Comparison of ENCODE assay signal across 8 cellular contexts in genomic region chr19:58054792-58055482, GRCh38. TPM values are rescaled to one million over a fixed set of nuclear protein-coding genes. Genes with fewer than 3 reads are reported as not detected.
DNase-seq lines count a peak whose midpoint lies in the region; ATAC-seq and TF ChIP-seq lines count a peak whose summit lies in the region.

No MANE protein-coding gene starts in this region.

- peaks cover 32% of the 10 kb centered on the region for H3K9me3 ChIP-seq in NT2/D1 (ENCODE audit: insufficient read depth, low read length)
- peaks cover 71% of the 10 kb centered on the region for H3K9me3 ChIP-seq in CD4-positive, alpha-beta T cell (ENCODE audit: control insufficient read depth, low read length)

- H3K27ac ChIP-seq in CD4-positive, alpha-beta T cell (ENCODE audit: low read depth, low read length) = no peak overlapping the region

- POLR2A ChIA-PET in BJ (lab: Charles Lee) = no interaction called here
- POLR2A ChIA-PET in CD4-positive, alpha-beta T cell (lab: Charles Lee) = no interaction called here

- H3K4me3 ChIP-seq in BJ (ENCODE audit: low read depth, low read length) (peak overlapping the region; percentile 15), NT2/D1 (ENCODE audit: insufficient read length, low read depth) (peak overlapping the region; percentile 33)

- no peak for ATAC-seq in CD4-positive, alpha-beta T cell (ENCODE audit: poor library complexity)
- no peak for ATAC-seq in GM21576 (IDR thresholded peaks at IDR 0.05; ENCODE audit: unreplicated experiment)

- H3K9ac ChIP-seq in NT2/D1 (ENCODE audit: insufficient read length, low read depth) = peak overlapping the region; percentile 70

- H3K4me1 ChIP-seq in NT2/D1 (ENCODE audit: insufficient read depth, insufficient read length) = peaks cover 7% of the 10 kb centered on the region

- peaks cover 11% of the 10 kb centered on the region for H3K9me3 Mint-ChIP-seq in CD4-positive, alpha-beta T cell

- peak; percentile 15; the same call in 1 of the 2 replicates for TF ChIP-seq CTCF in BJ (IDR thresholded peaks at IDR 0.05; ENCODE audit: insufficient read depth, low read depth, low read length)
- TF ChIP-seq CTCF in CD4-positive, alpha-beta T cell (IDR thresholded peaks at IDR 0.05) = no peak

- no peaks in the 10 kb centered on the region for H3K27me3 ChIP-seq in BJ (ENCODE audit: control insufficient read depth, insufficient read depth, low read length)
- H3K27me3 ChIP-seq in NT2/D1 (ENCODE audit: insufficient read depth, insufficient read length) = no peaks in the 10 kb centered on the region
- no peaks in the 10 kb centered on the region for H3K27me3 ChIP-seq in CD4-positive, alpha-beta T cell (ENCODE audit: control insufficient read depth, insufficient read depth, low read length)

- H3K27me3 Mint-ChIP-seq in CD4-positive, alpha-beta T cell = peaks cover 26% of the 10 kb centered on the region

- no peak overlapping the region for H3K27ac Mint-ChIP-seq in CD4-positive, alpha-beta T cell

- H3K4me3 Mint-ChIP-seq in CD4-positive, alpha-beta T cell = no peak overlapping the region

- peaks cover 45% of the 10 kb centered on the region for H3K36me3 Mint-ChIP-seq in CD4-positive, alpha-beta T cell (ENCODE audit: low read depth)

- H3K4me1 Mint-ChIP-seq in CD4-positive, alpha-beta T cell (ENCODE audit: low read depth) = peaks cover 6% of the 10 kb centered on the region

- CTCF ChIA-PET in BJ (lab: Yijun Ruan, JAX) = no interaction called here
- CTCF ChIA-PET in CD4-positive, alpha-beta T cell (lab: Charles Lee) = no interaction called here

- intact Hi-C loops in CD4-positive, alpha-beta T cell (cut with DNase I, micrococcal nuclease) = no loop called here

- H3K36me3 ChIP-seq in BJ (ENCODE audit: control insufficient read depth, insufficient read depth, low read length) (no peaks in the 10 kb centered on the region), NT2/D1 (ENCODE audit: insufficient read depth, insufficient read length, low read length) (no peaks in the 10 kb centered on the region)

- no peak for DNase-seq in BJ (ENCODE audit: low read depth)
- DNase-seq in NT2/D1 (ENCODE audit: low read depth, low spot score) = no peak
- DNase-seq in globus pallidus (ENCODE audit: low spot score) = peak; percentile 67
- DNase-seq in pons (ENCODE audit: low spot score) = peak; percentile 21
- no peak for DNase-seq in CD4-positive, alpha-beta T cell
- DNase-seq in DMS79 treated with DMSO at 0.1 percent for 48 hours (lab: John Stamatoyannopoulos, UW) = no peak
- no peak for DNase-seq in DMS153 (lab: John Stamatoyannopoulos, UW)

RNA-seq across cellular contexts. Expression of gene ZNF135, which starts 4.1 kb away (rescaled TPM):
- polyA plus RNA-seq in BJ (2011; rRNA removed) = 6.3 and 6.8 TPM in 2 replicates
- polyA minus RNA-seq in BJ (2011; rRNA and poly(A)+ RNA removed) = 3.7 and 5.7 TPM in 2 replicates
- total RNA-seq in CD4-positive, alpha-beta T cell = 1 to 10 TPM; 1.2 to 1.4 TPM

RNA-seq across cellular contexts. Expression of gene ZSCAN1, which starts 21.1 kb away (rescaled TPM):
- 0.10 TPM in 1 of 2 replicates, not detected in the other for polyA plus RNA-seq in BJ (2011; rRNA removed)
- not detected in 2 replicates for polyA minus RNA-seq in BJ (2011; rRNA and poly(A)+ RNA removed)
- not detected for total RNA-seq in CD4-positive, alpha-beta T cell

RNA-seq across cellular contexts. Expression of gene ZSCAN18, which starts 43.1 kb away (rescaled TPM):
- polyA plus RNA-seq in BJ (2011; rRNA removed) = 15.4 and 18.5 TPM in 2 replicates
- polyA minus RNA-seq in BJ (2011; rRNA and poly(A)+ RNA removed) = 9.6 and 14.6 TPM in 2 replicates
- total RNA-seq in CD4-positive, alpha-beta T cell = 10 to 100 TPM; 57.1 to 58.8 TPM

RNA-seq across cellular contexts. Expression of gene ZNF606, which starts 52.3 kb away (rescaled TPM):
- polyA plus RNA-seq in BJ (2011; rRNA removed) = 2.3 TPM in 2 replicates
- 4.9 and 5.8 TPM in 2 replicates for polyA minus RNA-seq in BJ (2011; rRNA and poly(A)+ RNA removed)
- 10 to 100 TPM; 11.1 to 13.6 TPM for total RNA-seq in CD4-positive, alpha-beta T cell

Comparison
In these comparisons a context has a peak if more than half of its experiments do, and no peak if none do; other contexts are left out.
1. DNase-seq: peak in globus pallidus (single experiment) and pons (single experiment); none in BJ (single experiment), NT2/D1 (single experiment), CD4-positive, alpha-beta T cell (0 of 10), DMS79 treated with DMSO at 0.1 percent for 48 hours (single experiment) and DMS153 (single experiment).